Comparison of ENCODE assay signal across 1 cellular context in genomic region chr3:149288655-149289054, GRCh38.
TF ChIP-seq lines count a peak whose summit lies in the region.

No MANE protein-coding gene starts in this region.

TF ChIP-seq in WTC11, 78 proteins besides CTCF, POLR2A, EP300 and RAD21 (continued from another document):
- TF ChIP-seq ATF6 (CRISPR knock-in tag; IDR thresholded peaks at IDR 0.05) (no peak), MYBL2 (CRISPR knock-in tag; IDR thresholded peaks at IDR 0.05) (no peak), ZNF317 (CRISPR knock-in tag; IDR thresholded peaks at IDR 0.05; ENCODE audit: borderline replicate concordance, low read depth) (no peak), ZNF423 (CRISPR knock-in tag; IDR thresholded peaks at IDR 0.05) (no peak), ARID4B (CRISPR knock-in tag; IDR thresholded peaks at IDR 0.05; ENCODE audit: borderline replicate concordance) (no peak), AR (CRISPR knock-in tag; IDR thresholded peaks at IDR 0.05) (no peak)
